ENCODE assay signal across 27 cellular contexts in genomic region chr12:2111816-2112215, GRCh38. TPM values are rescaled to one million over a fixed set of nuclear protein-coding genes. Genes with fewer than 3 reads are reported as not detected.
DNase-seq lines count a peak whose midpoint lies in the region; ATAC-seq and TF ChIP-seq lines count a peak whose summit lies in the region.
"Had no signal": no experiment of that assay in that cellular context is flagged by ENCODE, and none has a peak within 500 bp of the region (broad histone marks: within the 10 kb centered on the region; RNA-seq: fewer than 3 reads in every experiment).

No MANE protein-coding gene starts in this region.

- no peak for TF ChIP-seq CTCF in AG04450 (IDR thresholded peaks at IDR 0.05; ENCODE audit: low read depth, low read length)
- no peak for TF ChIP-seq CTCF in gastroesophageal sphincter (IDR thresholded peaks at IDR 0.05)
- no peak for TF ChIP-seq CTCF in psoas muscle (IDR thresholded peaks at IDR 0.05)

- 75 to 84% methylated on average over 4 to 11 of the region's 13 CpGs for whole genome bisulfite sequencing in gastroesophageal sphincter (ENCODE audit: low coverage in 1 of 2), 2 donors
- 61 to 71% (median 64%) methylated on average over 13 of the region's 13 CpGs for WGBS in psoas muscle, 3 donors

- H3K9ac ChIP-seq in rectal smooth muscle tissue (ENCODE audit: low read length), result no peak overlapping the region
- H3K9ac ChIP-seq: BLaER1 had no signal

- no peaks in the 10 kb centered on the region for H3K27me3 ChIP-seq in AG04450 (ENCODE audit: control insufficient read depth, insufficient read depth, low read length)
- no peaks in the 10 kb centered on the region for H3K27me3 ChIP-seq in gastroesophageal sphincter
- no peaks in the 10 kb centered on the region for H3K27me3 ChIP-seq in rectal smooth muscle tissue (ENCODE audit: control insufficient read depth, insufficient read depth, low read length)
- no peaks in the 10 kb centered on the region for H3K27me3 ChIP-seq in psoas muscle (ENCODE audit: insufficient read depth in 3 of 3, low read length in 2 of 3)
- no peaks in the 10 kb centered on the region for H3K27me3 ChIP-seq in H7 (ENCODE audit: control insufficient read depth, insufficient read depth, low read length)
- H3K27me3 ChIP-seq: BLaER1, esophagus squamous epithelium, foreskin keratinocyte, hepatocyte, ovary, SJSA1, thyroid gland had no signal

- H3K4me3 ChIP-seq in AG04450 (ENCODE audit: low read depth, low read length), result no peak overlapping the region
- no peak overlapping the region for H3K4me3 ChIP-seq in gastroesophageal sphincter
- no peak overlapping the region for H3K4me3 ChIP-seq in rectal smooth muscle tissue (ENCODE audit: low read length)
- H3K4me3 ChIP-seq in psoas muscle, result no peak overlapping the region
- no peak overlapping the region for H3K4me3 ChIP-seq in H7 (ENCODE audit: insufficient read depth, low read depth, low read length)
- H3K4me3 ChIP-seq: BLaER1, esophagus squamous epithelium, hepatocyte, ovary, SJSA1, thyroid gland had no signal

- intact Hi-C loops in psoas muscle (cut with DNase I), result no loop called here

- POLR2A ChIA-PET in AG04450 (lab: Yijun Ruan, JAX), result no interaction called here

- ATAC-seq in gastroesophageal sphincter (no peak), psoas muscle (no peak)
- ATAC-seq: foreskin keratinocyte, T-cell had no signal

- CTCF ChIA-PET in AG04450 (lab: Charles Lee), result no interaction called here

- TF ChIP-seq POLR2A in gastroesophageal sphincter (IDR thresholded peaks at IDR 0.05), result no peak

- H3K9me3 ChIP-seq in AG04450 (ENCODE audit: control insufficient read depth, insufficient read depth, low read length), result peaks cover 3% of the 10 kb centered on the region; the same call in 1 of the 2 replicates
- no peaks in the 10 kb centered on the region for H3K9me3 ChIP-seq in gastroesophageal sphincter
- no peaks in the 10 kb centered on the region for H3K9me3 ChIP-seq in psoas muscle
- H3K9me3 ChIP-seq: BLaER1, esophagus squamous epithelium, ovary, SJSA1, thyroid gland had no signal

- peak overlapping the region; percentile 2 for H3K27ac ChIP-seq in AG04450 (ENCODE audit: low read depth, low read length)
- H3K27ac ChIP-seq in gastroesophageal sphincter, result peak overlapping the region in 3 of 4 donors; percentile 42 to 62 (median 59)
- H3K27ac ChIP-seq in rectal smooth muscle tissue (ENCODE audit: low read depth, low read length), result peak overlapping the region; percentile 5
- H3K27ac ChIP-seq in psoas muscle, result no peak overlapping the region
- H3K27ac ChIP-seq: BLaER1, foreskin keratinocyte, hepatocyte, HL-60, ovary, SJSA1, thyroid gland had no signal

- H3K4me1 ChIP-seq in gastroesophageal sphincter, result peaks cover 0 to 69% (median 16%) of the 10 kb centered on the region in 3 donors
- peaks cover 19% of the 10 kb centered on the region for H3K4me1 ChIP-seq in rectal smooth muscle tissue (ENCODE audit: control insufficient read depth, insufficient read depth, low read length)
- H3K4me1 ChIP-seq in psoas muscle, result no peaks in the 10 kb centered on the region
- H3K4me1 ChIP-seq: foreskin keratinocyte, SJSA1 had no signal

- TF ChIP-seq EP300 in gastroesophageal sphincter (IDR thresholded peaks at IDR 0.05), result no peak

- H3K36me3 ChIP-seq in gastroesophageal sphincter, result peaks cover 0 to 12% of the 10 kb centered on the region in 2 donors
- no peaks in the 10 kb centered on the region for H3K36me3 ChIP-seq in rectal smooth muscle tissue (ENCODE audit: control insufficient read depth, insufficient read depth, low read length)
- no peaks in the 10 kb centered on the region for H3K36me3 ChIP-seq in psoas muscle (ENCODE audit: insufficient read depth in 1 of 2, low read depth in 1 of 2)
- H3K36me3 ChIP-seq in H7 (replicated peaks; ENCODE audit: control insufficient read depth, insufficient read depth, low read length), result no peaks in the 10 kb centered on the region
- H3K36me3 ChIP-seq: BLaER1, esophagus squamous epithelium, ovary, thyroid gland had no signal

- no peak for DNase-seq in AG04450 (ENCODE audit: low read depth, low spot score)
- peak; percentile 19 for DNase-seq in NCI-H2171 (lab: John Stamatoyannopoulos, UW)
- no peak for DNase-seq in psoas muscle
- DNase-seq in NCI-H1694 treated with DMSO at 0.1 percent for 48 hours (lab: John Stamatoyannopoulos, UW), result no peak
- DNase-seq in H7, result no peak
- DNase-seq: activated CD4-positive, alpha-beta T cell treated with anti-CD3 and anti-CD28 coated beads for 48 hours; activated CD8-positive, alpha-beta memory T cell treated with anti-CD3 and anti-CD28 coated beads for 24 hours; anterior cingulate cortex; DMS153; esophagus squamous epithelium; foreskin keratinocyte; KG1; kidney glomerular epithelial cell; NCI-H1105; NCI-H1930; NCI-H774; ovary; stimulated activated CD8-positive, alpha-beta memory T cell treated with anti-CD3 and anti-CD28 coated beads, Interleukin-4, amount 100 ng/mL, for 48 hours; T-cell; thyroid gland had no signal

RNA-seq across cellular contexts. Expression of gene CACNA1C, which starts 59.0 kb away (rescaled TPM):
- polyA plus RNA-seq in AG04450 (2011; rRNA removed), result 5.9 and 6.3 TPM in 2 replicates
- 24.1 and 27.9 TPM in 2 replicates for polyA minus RNA-seq in AG04450 (2011; rRNA and poly(A)+ RNA removed)
- total RNA-seq in gastroesophageal sphincter, result 10 to 100 TPM; 22.9 to 96.2 (median 41.4) TPM
- total RNA-seq in psoas muscle, result 1 to 10 TPM in 3 of 4 donors, under 1 TPM in 1; 0.95 to 2.9 (median 1.3) TPM
- under 1 TPM; 0.26 to 0.48 (median 0.46) TPM for polyA plus RNA-seq in psoas muscle
- 0.35 and 0.89 TPM in 2 replicates for total RNA-seq in H7 (2014; rRNA removed; shearing (Covaris generic))
- total RNA-seq: foreskin keratinocyte, MCF 10A had no signal
- polyA plus RNA-seq: foreskin keratinocyte had no signal

Comparison
In these comparisons a context has a peak if more than half of its experiments do, and no peak if none do; other contexts are left out.
1. RNA of gene CACNA1C, which starts 59.0 kb away (total RNA-seq): 22.9 to 96.2 TPM in gastroesophageal sphincter; 0.95 to 2.9 TPM in psoas muscle and 0.35 to 0.89 TPM in H7; every median in the first group is over 4 times any median in the second.